In the genomic region with DNA sequence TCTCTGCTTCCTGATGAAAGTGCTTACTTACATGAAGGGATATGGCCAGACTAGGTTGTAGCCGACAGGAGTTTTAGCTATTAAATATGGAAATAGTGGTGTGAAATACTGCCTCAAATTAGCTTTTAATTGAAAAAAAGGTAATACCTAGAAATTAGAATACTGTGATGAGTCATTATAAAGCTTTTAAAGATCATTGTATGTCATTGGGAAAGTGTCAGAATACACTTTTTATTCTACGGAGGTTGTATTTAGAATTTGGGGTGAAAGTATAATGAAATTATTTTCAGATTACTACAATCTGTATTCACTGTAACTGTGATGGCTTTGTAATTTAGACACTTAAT, we compare ENCODE assay signal across 8 cellular contexts. TPM values are rescaled to one million over a fixed set of nuclear protein-coding genes. Genes with fewer than 3 reads are reported as not detected.
A peak's percentile ranks its signal among the peaks of the same experiment; 100 is the strongest.
DNase-seq lines count a peak whose midpoint lies in the region; ATAC-seq, FAIRE-seq and TF ChIP-seq lines count a peak whose summit lies in the region.

No MANE protein-coding gene starts in this region.

- TF ChIP-seq EP300 in GM12878 (IDR thresholded peaks at IDR 0.05; ENCODE audit: borderline replicate concordance in 1 of 2, control insufficient read depth in 1 of 2, low read depth in 2 of 2, low read length in 2 of 2): no peak

- peak overlapping the region; percentile 12 for H3K4me2 ChIP-seq in GM12878 (ENCODE audit: control insufficient read depth, insufficient read depth)

- no TSS peak for BruUV-seq in GM12878 (replicated peaks; lab: Mats Ljungman, UMichigan)

- peak overlapping the region; percentile 95 for H3K27ac Mint-ChIP-seq in activated naive CD4-positive, alpha-beta T cell treated with anti-CD3 and anti-CD28 coated beads, Interleukin-2, amount 50 U/mL, for 24 hours
- H3K27ac Mint-ChIP-seq in memory B cell (peak overlapping the region; percentile 96), type B pancreatic cell (peak overlapping the region; percentile 98)

- H3K4me1 ChIP-seq in GM12878 (ENCODE audit: control insufficient read depth, insufficient read depth, low read length): no peaks in the 10 kb centered on the region; the same call in 1 of the 2 replicates

- peak overlapping the region; percentile 97 for H3K4me3 Mint-ChIP-seq in activated naive CD4-positive, alpha-beta T cell treated with anti-CD3 and anti-CD28 coated beads, Interleukin-2, amount 50 U/mL, for 24 hours
- H3K4me3 Mint-ChIP-seq in memory B cell: peak overlapping the region; percentile 89
- peak overlapping the region; percentile 97 for H3K4me3 Mint-ChIP-seq in type B pancreatic cell

- no peaks in the 10 kb centered on the region for H3K9me3 ChIP-seq in GM12878 (replicated peaks; ENCODE audit: control insufficient read depth, insufficient read depth, low read length)

- 46% methylated on average over 2 of the region's 2 CpGs for WGBS in GM12878 (ENCODE audit: insufficient coverage, insufficient replicate concordance, low lambda C conversion rate, missing lambda C conversion rate)

- peaks cover 56% of the 10 kb centered on the region for H3K79me2 ChIP-seq in GM12878 (ENCODE audit: control insufficient read depth, insufficient read depth, low read length)

- H4K20me1 ChIP-seq in GM12878 (ENCODE audit: control insufficient read depth, insufficient read depth): no peaks in the 10 kb centered on the region

- intact Hi-C loops in GM12878 (cut with micrococcal nuclease; ENCODE audit: unreplicated experiment): loop anchor here (1.0 to 5.0 kb wide), 3 partner anchors 55 to 267 kb away; no protein-coding TSS in a partner anchor

- no peaks in the 10 kb centered on the region for H3K27me3 ChIP-seq in GM12878 (replicated peaks in 1 of 2; ENCODE audit: control insufficient read depth in 2 of 2, insufficient read depth in 2 of 2, low read length in 1 of 2)

- H3K36me3 Mint-ChIP-seq in activated naive CD4-positive, alpha-beta T cell treated with anti-CD3 and anti-CD28 coated beads, Interleukin-2, amount 50 U/mL, for 24 hours: peaks cover 11% of the 10 kb centered on the region
- H3K36me3 Mint-ChIP-seq in memory B cell: peaks cover 2% of the 10 kb centered on the region
- H3K36me3 Mint-ChIP-seq in type B pancreatic cell: peaks cover 22% of the 10 kb centered on the region

- SMC1A ChIA-PET in GM12878 (lab: Charles Lee; ENCODE audit: uncharacterized antibody, unreplicated experiment): interaction anchor here (0.7 to 2.3 kb wide), 27 partner anchors 9 to 228 kb away, joined by 3 to 55 read pairs (median 4); no protein-coding TSS in a partner anchor

- peaks cover 0 to 8% of the 10 kb centered on the region in 2 experiments; a peak in 3 of 4 replicates for H3K36me3 ChIP-seq in GM12878 (ENCODE audit: control insufficient read depth in 2 of 2, insufficient read depth in 2 of 2, low read length in 1 of 2)

- H3K27me3 Mint-ChIP-seq in activated naive CD4-positive, alpha-beta T cell treated with anti-CD3 and anti-CD28 coated beads, Interleukin-2, amount 50 U/mL, for 24 hours: no peaks in the 10 kb centered on the region
- no peaks in the 10 kb centered on the region for H3K27me3 Mint-ChIP-seq in memory B cell
- no peaks in the 10 kb centered on the region for H3K27me3 Mint-ChIP-seq in type B pancreatic cell

- RAD21 ChIA-PET in GM12878 (lab: Charles Lee; ENCODE audit: unreplicated experiment): interaction anchor here (0.8 to 2.6 kb wide), 17 partner anchors 10 to 228 kb away, joined by 3 to 69 read pairs (median 7); no protein-coding TSS in a partner anchor

- peaks cover 39% of the 10 kb centered on the region for H3K4me1 Mint-ChIP-seq in activated naive CD4-positive, alpha-beta T cell treated with anti-CD3 and anti-CD28 coated beads, Interleukin-2, amount 50 U/mL, for 24 hours
- peaks cover 12% of the 10 kb centered on the region for H3K4me1 Mint-ChIP-seq in memory B cell
- peaks cover 24% of the 10 kb centered on the region for H3K4me1 Mint-ChIP-seq in type B pancreatic cell (ENCODE audit: unreplicated experiment)

- TF ChIP-seq POLR2A in GM12878 (IDR thresholded peaks at IDR 0.05; ENCODE audit: low read depth, low read length): no peak

- CTCF ChIA-PET in GM12878 (lab: Yijun Ruan, JAX): interaction anchor here (0.7 to 2.5 kb wide), 26 partner anchors 10 to 227 kb away, joined by 3 to 52 read pairs (median 4); no protein-coding TSS in a partner anchor

- no peak for ATAC-seq in GM12878
- no peak for ATAC-seq in memory B cell (ENCODE audit: low read depth)
- no peak for ATAC-seq in HG03097 (IDR thresholded peaks at IDR 0.05; ENCODE audit: low FRiP score, unreplicated experiment)

- H3K9ac ChIP-seq in GM12878 (ENCODE audit: control insufficient read depth, insufficient read depth, low read length): no peak overlapping the region

- H2AFZ ChIP-seq in GM12878 (ENCODE audit: control insufficient read depth, low read depth, low read length): no peak overlapping the region

- H3K27ac ChIP-seq in GM12878 (ENCODE audit: control insufficient read depth, insufficient read depth): peak overlapping the region; percentile 98; the same call in 1 of the 2 replicates

- H3K9me3 Mint-ChIP-seq in activated naive CD4-positive, alpha-beta T cell treated with anti-CD3 and anti-CD28 coated beads, Interleukin-2, amount 50 U/mL, for 24 hours: no peaks in the 10 kb centered on the region
- H3K9me3 Mint-ChIP-seq in memory B cell (no peaks in the 10 kb centered on the region), type B pancreatic cell (no peaks in the 10 kb centered on the region)

- peak overlapping the region; percentile 80 for H3K4me3 ChIP-seq in GM12878

- POLR2A ChIA-PET in GM12878 (lab: Charles Lee): interaction anchor here (0.6 to 2.1 kb wide), 6 partner anchors 14 to 226 kb away, joined by 3 to 13 read pairs (median 4); no protein-coding TSS in a partner anchor

- TF ChIP-seq CTCF in GM12878 (IDR thresholded peaks at IDR 0.05 in 2 of 3, conservative IDR thresholded peaks at IDR 0.05 in 1 of 3; ENCODE audit: control insufficient read depth in 2 of 3, extremely low read depth in 1 of 3, insufficient read depth in 1 of 3, low read depth in 3 of 3, low read length in 3 of 3) (no peak; a peak in 1 of 6 replicates), type B pancreatic cell (conservative IDR thresholded peaks at IDR 0.05) (peak; percentile 7)

- no peak for FAIRE-seq in GM12878 (lab: Jason Lieb, UNC)

- no peak for DNase-seq in activated naive CD4-positive, alpha-beta T cell treated with anti-CD3 and anti-CD28 coated beads, Interleukin-2, amount 50 U/mL, for 16 hours
- DNase-seq in GM12878 (ENCODE audit: low read depth, low spot score) (no peak), memory B cell (ENCODE audit: low spot score in 2 of 2) (no peak), type B pancreatic cell (ENCODE audit: extremely low spot score, unreplicated experiment) (no peak), NCI-H2029 (lab: John Stamatoyannopoulos, UW) (no peak), DMS114 treated with DMSO at 0.1 percent for 48 hours (lab: John Stamatoyannopoulos, UW; ENCODE audit: unreplicated experiment) (no peak)

- in situ Hi-C loops in GM12878 (cut with MboI): loop anchor here (5.0 kb wide), 1 partner anchor 222 kb away; no protein-coding TSS in a partner anchor

- no peak for TF ChIP-seq RAD21 in GM12878 (IDR thresholded peaks at IDR 0.05; ENCODE audit: insufficient read depth, low read depth, low read length)

TF ChIP-seq in GM12878, 131 proteins besides CTCF, POLR2A, EP300 and RAD21:
- 0 out of 2 replicates have a peak, but pooled peaks have one; percentile 1 for TF ChIP-seq NBN (IDR thresholded peaks at IDR 0.05)
- no peak for TF ChIP-seq BACH1 (IDR thresholded peaks at IDR 0.05; ENCODE audit: borderline replicate concordance)
- 0 out of 4 replicates have a peak, but pooled peaks of 1 of the 2 experiments have one; percentile 1 for TF ChIP-seq ETV6 (conservative IDR thresholded peaks at IDR 0.05 in 1 of 2, IDR thresholded peaks at IDR 0.05 in 1 of 2; ENCODE audit: borderline replicate concordance in 1 of 2, low read depth in 1 of 2)
- TF ChIP-seq TCF7 (IDR thresholded peaks at IDR 0.05; ENCODE audit: borderline replicate concordance): 0 out of 2 replicates have a peak, but pooled peaks have one; percentile 2

RNA-seq across cellular contexts. Expression of a gene that starts 2.2 kb away (rescaled TPM):
- total RNA-seq in GM12878 (2013; cell fraction: nucleolus; rRNA removed): 33.9 and 34.0 TPM in 2 replicates
- 14.0 and 18.3 TPM in 2 replicates for total RNA-seq in GM12878 (2014; rRNA removed)
- 9.4 and 12.0 TPM in 2 replicates for total RNA-seq in GM12878 (2014; rRNA removed; fragmentation: Illumina TruSeq; extraction: Trizol)
- 67.4 and 70.1 TPM in 2 replicates for total RNA-seq in GM12878 (2021)
- polyA plus RNA-seq in GM12878 (2011; ENCODE audit: low read depth): 36.6 TPM
- 25.4 and 32.3 TPM in 2 replicates for polyA plus RNA-seq in GM12878 (2011; rRNA removed)
- 7.8 and 20.7 TPM in 2 replicates for polyA plus RNA-seq in GM12878 (2011; cell fraction: cytosol; rRNA removed)
- polyA plus RNA-seq in GM12878 (2011; cell fraction: nucleus; rRNA removed): 19.5 and 20.0 TPM in 2 replicates
- polyA plus RNA-seq in GM12878 (2012): 46.3 and 55.4 TPM in 2 replicates
- polyA plus RNA-seq in GM12878 (2014; fragmentation: Illumina TruSeq; extraction: Trizol): 79.3 and 104 TPM in 2 replicates
- not detected for polyA plus RNA-seq in GM12878 (2014; fragmentation: Nextera tagmentation; extraction: Ambion mirVana)
- polyA plus RNA-seq in GM12878 (2014; rRNA removed): 8.5 and 10.5 TPM in 2 replicates
- polyA plus RNA-seq in GM12878 (2016; fragmentation: Nextera tagmentation; extraction: Ambion mirVana): 100 to 1,000 TPM; 171 to 190 TPM
- 19.1 and 31.9 TPM in 2 replicates for polyA minus RNA-seq in GM12878 (2011; rRNA and poly(A)+ RNA removed)
- polyA minus RNA-seq in GM12878 (2011; cell fraction: cytosol; rRNA and poly(A)+ RNA removed): 25.9 and 30.9 TPM in 2 replicates
- polyA minus RNA-seq in GM12878 (2011; cell fraction: nucleus; rRNA and poly(A)+ RNA removed): 38.3 and 65.9 TPM in 2 replicates
- 85.6 and 133 TPM in 2 replicates for total RNA-seq in type B pancreatic cell (ENCODE audit: low replicate concordance)
